8 cellular contexts compared by ENCODE assay signal in the genomic region with DNA sequence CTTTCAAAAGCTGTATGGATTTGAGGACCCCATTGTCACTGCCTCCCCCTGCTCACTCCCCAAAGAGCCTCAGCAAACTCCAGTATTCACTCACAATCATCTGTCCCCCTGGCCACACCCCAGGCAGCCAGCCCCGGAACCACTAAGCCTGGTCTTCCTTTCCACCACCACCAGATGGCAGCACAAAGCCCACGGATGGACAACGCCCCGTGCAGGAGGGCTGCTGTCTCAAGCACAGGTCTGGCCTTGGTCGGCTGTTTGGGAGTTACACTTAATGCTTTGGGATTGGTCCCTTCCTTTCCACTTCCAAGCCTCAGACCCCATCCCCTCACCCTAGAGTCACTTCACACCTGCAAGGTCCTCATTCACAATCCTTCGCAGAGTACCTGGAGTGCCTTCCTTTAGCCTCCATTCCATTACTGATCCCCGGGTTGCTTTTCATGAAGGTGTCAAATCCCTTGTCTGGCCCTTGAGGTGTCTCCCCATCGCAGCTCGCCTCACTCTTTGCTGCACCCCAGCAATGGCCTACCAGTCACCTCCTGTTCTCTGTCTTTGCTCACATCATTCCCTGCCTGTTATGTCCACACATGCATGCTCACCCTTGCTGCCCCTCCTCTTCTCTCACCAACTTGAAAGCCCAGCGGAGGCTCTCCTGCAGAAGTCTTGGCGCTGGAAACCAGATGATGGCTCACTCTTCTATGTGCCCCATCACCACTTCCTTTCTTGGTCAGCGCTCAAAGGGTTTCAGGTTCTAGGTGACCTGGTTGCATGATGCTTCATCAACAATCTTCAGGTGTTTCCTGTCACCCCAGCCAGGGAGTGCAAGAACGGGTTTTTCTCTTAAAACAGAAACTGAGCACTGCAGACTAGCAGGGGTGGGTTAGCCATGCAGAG. TPM values are rescaled to one million over a fixed set of nuclear protein-coding genes. Genes with fewer than 3 reads are reported as not detected.
DNase-seq lines count a peak whose midpoint lies in the region; ATAC-seq and TF ChIP-seq lines count a peak whose summit lies in the region.

No MANE protein-coding gene starts in this region.

- peaks cover 59% of the 10 kb centered on the region for H3K4me1 ChIP-seq in CD8-positive, alpha-beta memory T cell (ENCODE audit: insufficient read depth, low read length)
- peaks cover 58% of the 10 kb centered on the region for H3K4me1 ChIP-seq in effector memory CD4-positive, alpha-beta T cell (ENCODE audit: control insufficient read depth, insufficient read depth, low read length, poor library complexity, severe bottlenecking)

- H3K36me3 ChIP-seq in CD8-positive, alpha-beta memory T cell (ENCODE audit: insufficient read depth, low read length): no peaks in the 10 kb centered on the region
- no peaks in the 10 kb centered on the region for H3K36me3 ChIP-seq in effector memory CD4-positive, alpha-beta T cell (ENCODE audit: control insufficient read depth, insufficient read depth, low read length)

- CTCF ChIA-PET in CD8-positive, alpha-beta memory T cell (lab: Charles Lee): interaction anchor here (0.9 to 4.9 kb wide), 19 partner anchors 8 to 154 kb away, joined by 3 to 46 read pairs (median 7); partner anchors contain the start of gene KCNA3
- CTCF ChIA-PET in activated CD8-positive, alpha-beta T cell treated with anti-CD3 and anti-CD28 coated beads for 36 hours (lab: Charles Lee): interaction anchor here (0.8 to 5.5 kb wide), 17 partner anchors 12 to 156 kb away, joined by 3 to 67 read pairs (median 4); no protein-coding TSS in a partner anchor

- peak overlapping the region; percentile 22 for H3K27ac ChIP-seq in CD8-positive, alpha-beta memory T cell (ENCODE audit: low read depth, low read length)
- H3K27ac ChIP-seq in effector memory CD4-positive, alpha-beta T cell (ENCODE audit: insufficient read depth, low read length, poor library complexity, severe bottlenecking): peak overlapping the region; percentile 78

- H3K4me3 ChIP-seq in CD8-positive, alpha-beta memory T cell (ENCODE audit: low read length): peak overlapping the region; percentile 45
- peak overlapping the region; percentile 33 for H3K4me3 ChIP-seq in effector memory CD4-positive, alpha-beta T cell (ENCODE audit: insufficient read depth, low read depth, low read length, poor library complexity, severe bottlenecking)

- H3K4me1 Mint-ChIP-seq in CD8-positive, alpha-beta memory T cell: peaks cover 34 to 66% (median 40%) of the 10 kb centered on the region in 3 donors
- H3K4me1 Mint-ChIP-seq in activated CD8-positive, alpha-beta T cell treated with anti-CD3 and anti-CD28 coated beads for 36 hours (ENCODE audit: low read depth): peaks cover 52% of the 10 kb centered on the region

- peaks cover 0 to 6% (median 0%) of the 10 kb centered on the region in 3 donors for H3K36me3 Mint-ChIP-seq in CD8-positive, alpha-beta memory T cell
- no peaks in the 10 kb centered on the region for H3K36me3 Mint-ChIP-seq in activated CD8-positive, alpha-beta T cell treated with anti-CD3 and anti-CD28 coated beads for 36 hours (ENCODE audit: low read depth)

- peak; percentile 48 for ATAC-seq in GM19455 (IDR thresholded peaks at IDR 0.05; ENCODE audit: unreplicated experiment)
- ATAC-seq in HG03520 (IDR thresholded peaks at IDR 0.05; ENCODE audit: unreplicated experiment): peak; percentile 43
- peak; percentile 69 for ATAC-seq in activated CD8-positive, alpha-beta T cell treated with anti-CD3 and anti-CD28 coated beads for 36 hours

- TF ChIP-seq CTCF in activated CD8-positive, alpha-beta T cell treated with anti-CD3 and anti-CD28 coated beads for 36 hours (IDR thresholded peaks at IDR 0.05): peak; percentile 85

- H3K27ac Mint-ChIP-seq in CD8-positive, alpha-beta memory T cell: no peak overlapping the region
- H3K27ac Mint-ChIP-seq in activated CD8-positive, alpha-beta T cell treated with anti-CD3 and anti-CD28 coated beads for 36 hours: no peak overlapping the region

- H3K9me3 ChIP-seq in CD8-positive, alpha-beta memory T cell (ENCODE audit: low read length): no peaks in the 10 kb centered on the region
- H3K9me3 ChIP-seq in effector memory CD4-positive, alpha-beta T cell (ENCODE audit: control insufficient read depth, low read length): no peaks in the 10 kb centered on the region

- H3K27me3 ChIP-seq in CD8-positive, alpha-beta memory T cell (ENCODE audit: insufficient read depth, low read length, poor library complexity, severe bottlenecking): no peaks in the 10 kb centered on the region
- no peaks in the 10 kb centered on the region for H3K27me3 ChIP-seq in effector memory CD4-positive, alpha-beta T cell (replicated peaks; ENCODE audit: control insufficient read depth, insufficient read depth, low read length, poor library complexity, severe bottlenecking)

- DNase-seq in CD8-positive, alpha-beta memory T cell: peak; percentile 76 to 89 (median 83)
- DNase-seq in NCI-H774 (lab: John Stamatoyannopoulos, UW): peak; percentile 77
- DNase-seq in activated CD8-positive, alpha-beta T cell treated with anti-CD3 and anti-CD28 coated beads for 36 hours: peak; percentile 89
- peak; percentile 69 to 77 (median 76) for DNase-seq in effector memory CD4-positive, alpha-beta T cell
- DNase-seq in mucosa of gallbladder (ENCODE audit: low spot score): peak; percentile 71
- peak; percentile 61 to 75 for DNase-seq in stimulated activated CD8-positive, alpha-beta memory T cell treated with anti-CD3 and anti-CD28 coated beads, Interleukin-7, amount 100 ng/mL, for 48 hours (ENCODE audit: extremely low read depth in 1 of 2, low read depth in 1 of 2)

- H3K9me3 Mint-ChIP-seq in CD8-positive, alpha-beta memory T cell: no peaks in the 10 kb centered on the region
- H3K9me3 Mint-ChIP-seq in activated CD8-positive, alpha-beta T cell treated with anti-CD3 and anti-CD28 coated beads for 36 hours: no peaks in the 10 kb centered on the region

- POLR2A ChIA-PET in CD8-positive, alpha-beta memory T cell (lab: Charles Lee): interaction anchor here (1.3 to 1.7 kb wide), 2 partner anchors 18 to 42 kb away, joined by 5 to 8 read pairs; no protein-coding TSS in a partner anchor
- POLR2A ChIA-PET in activated CD8-positive, alpha-beta T cell treated with anti-CD3 and anti-CD28 coated beads for 36 hours (lab: Charles Lee): interaction anchor here (0.6 to 9.8 kb wide), 11 partner anchors 10 to 150 kb away, joined by 3 to 131 read pairs (median 4); partner anchors contain the start of gene KCNA3

- H3K4me3 Mint-ChIP-seq in CD8-positive, alpha-beta memory T cell: no peak overlapping the region
- H3K4me3 Mint-ChIP-seq in activated CD8-positive, alpha-beta T cell treated with anti-CD3 and anti-CD28 coated beads for 36 hours: no peak overlapping the region

- no peaks in the 10 kb centered on the region for H3K27me3 Mint-ChIP-seq in CD8-positive, alpha-beta memory T cell
- no peaks in the 10 kb centered on the region for H3K27me3 Mint-ChIP-seq in activated CD8-positive, alpha-beta T cell treated with anti-CD3 and anti-CD28 coated beads for 36 hours

- intact Hi-C loops in activated CD8-positive, alpha-beta T cell treated with anti-CD3 and anti-CD28 coated beads for 36 hours (cut with micrococcal nuclease): loop anchor here (1.0 to 10.0 kb wide), 5 partner anchors 16 to 586 kb away; partner anchors contain the start of gene CD53

RNA-seq across cellular contexts. Expression of gene KCNA2, which starts 24.9 kb away (rescaled TPM):
- under 1 TPM; 0.24 to 0.35 TPM for total RNA-seq in CD8-positive, alpha-beta memory T cell
- 0.16 TPM for polyA plus RNA-seq in CD8-positive, alpha-beta memory T cell
- total RNA-seq in activated CD8-positive, alpha-beta T cell treated with anti-CD3 and anti-CD28 coated beads for 36 hours: under 1 TPM; 0.02 to 0.14 TPM
- 1.8 TPM for total RNA-seq in mucosa of gallbladder

RNA-seq across cellular contexts. Expression of gene KCNA3, which starts 43.7 kb away (rescaled TPM):
- 10 to 100 TPM; 38.4 to 40.5 TPM for total RNA-seq in CD8-positive, alpha-beta memory T cell
- polyA plus RNA-seq in CD8-positive, alpha-beta memory T cell: 94.0 TPM
- total RNA-seq in activated CD8-positive, alpha-beta T cell treated with anti-CD3 and anti-CD28 coated beads for 36 hours: 10 to 100 TPM; 15.5 to 16.2 TPM
- total RNA-seq in mucosa of gallbladder: 3.5 TPM

Comparison
In these comparisons a context has a peak if more than half of its experiments do, and no peak if none do; other contexts are left out.
1. Peak in every context shown above with its lines: DNase-seq, ATAC-seq, H3K4me3 ChIP-seq and H3K27ac ChIP-seq.